10 cellular contexts compared by ENCODE assay signal in genomic region chr7:4861673-4862072, GRCh38. TPM values are rescaled to one million over a fixed set of nuclear protein-coding genes. Genes with fewer than 3 reads are reported as not detected.
DNase-seq lines count a peak whose midpoint lies in the region; ATAC-seq and TF ChIP-seq lines count a peak whose summit lies in the region.
"Had no signal": no experiment of that assay in that cellular context is flagged by ENCODE, and none has a peak within 500 bp of the region (broad histone marks: within the 10 kb centered on the region; RNA-seq: fewer than 3 reads in every experiment).

Gene PAPOLB (minus strand): TSS chr7:4862030. CDS start chr7:4861810, 220 bp downstream.

- H3K27me3 ChIP-seq in left ventricle myocardium inferior (ENCODE audit: low read depth) (peaks cover 8% of the 10 kb centered on the region), skeletal muscle tissue (ENCODE audit: control insufficient read depth in 3 of 3, insufficient read depth in 3 of 3, low read length in 3 of 3) (peaks cover 5 to 14% (median 7%) of the 10 kb centered on the region in 3 donors)

- no peak for TF ChIP-seq CTCF in GM12864 (IDR thresholded peaks at IDR 0.05; ENCODE audit: low read depth, low read length, missing control alignments)
- no peak for TF ChIP-seq CTCF in left ventricle myocardium inferior (IDR thresholded peaks at IDR 0.05; ENCODE audit: borderline replicate concordance)

- peak within 1 kb of the TSS; percentile 38 for H3K4me3 ChIP-seq in GM12864 (ENCODE audit: low read depth, low read length)
- peak within 1 kb of the TSS; percentile 59 for H3K4me3 ChIP-seq in left ventricle myocardium inferior
- H3K4me3 ChIP-seq in skeletal muscle tissue (ENCODE audit: low read length in 3 of 3): peak within 1 kb of the TSS in 2 of 3 donors; percentile 33 to 36

- intact Hi-C loops in left ventricle myocardium inferior (cut with micrococcal nuclease): no loop called here

- no peak for ATAC-seq in HG03439 (IDR thresholded peaks at IDR 0.05; ENCODE audit: unreplicated experiment)

- DNase-seq in GM12864 (ENCODE audit: low read depth): no peak
- peak; percentile 73 for DNase-seq in activated CD8-positive, alpha-beta memory T cell treated with anti-CD3 and anti-CD28 coated beads, Interleukin-2, amount 50 U/mL, for 48 hours
- DNase-seq in left ventricle myocardium inferior: no peak
- no peak for DNase-seq in NCI-H526 (lab: John Stamatoyannopoulos, UW)
- no peak for DNase-seq in D341Med (ENCODE audit: low spot score)
- DNase-seq in ecto neural progenitor cell (ENCODE audit: low spot score): no peak
- DNase-seq: T-helper 9 cell had no signal

- H3K36me3 ChIP-seq in left ventricle myocardium inferior (no peaks in the 10 kb centered on the region), skeletal muscle tissue (ENCODE audit: control insufficient read depth in 3 of 3, insufficient read depth in 3 of 3, low read length in 3 of 3) (no peaks in the 10 kb centered on the region)

- H3K27ac ChIP-seq in left ventricle myocardium inferior (replicated peaks) (peak within 1 kb of the TSS; percentile 38), skeletal muscle tissue (ENCODE audit: low read depth, low read length) (no peak within 1 kb of the TSS)

- H3K9me3 ChIP-seq in left ventricle myocardium inferior (replicated peaks): peaks cover 6% of the 10 kb centered on the region
- H3K9me3 ChIP-seq in skeletal muscle tissue (ENCODE audit: control insufficient read depth in 3 of 3, low read length in 3 of 3): no peaks in the 10 kb centered on the region

- no peak within 1 kb of the TSS for H3K9ac ChIP-seq in skeletal muscle tissue (ENCODE audit: low read depth in 1 of 3, low read length in 3 of 3)

- H3K4me1 ChIP-seq in left ventricle myocardium inferior (no peaks in the 10 kb centered on the region), skeletal muscle tissue (ENCODE audit: control insufficient read depth in 3 of 3, insufficient read depth in 3 of 3, low read length in 3 of 3) (no peaks in the 10 kb centered on the region)

RNA-seq across cellular contexts. Expression of gene PAPOLB, which starts in this region (rescaled TPM):
- total RNA-seq in left ventricle myocardium inferior (0.05 TPM), skeletal muscle tissue (under 0.01 TPM)
- total RNA-seq: Daoy had no signal
